20 cellular contexts compared by ENCODE assay signal in genomic region chr18:10499230-10499629, GRCh38. TPM values are rescaled to one million over a fixed set of nuclear protein-coding genes. Genes with fewer than 3 reads are reported as not detected.
DNase-seq lines count a peak whose midpoint lies in the region; ATAC-seq and TF ChIP-seq lines count a peak whose summit lies in the region.
"Had no signal": no experiment of that assay in that cellular context is flagged by ENCODE, and none has a peak within 500 bp of the region (broad histone marks: within the 10 kb centered on the region; RNA-seq: fewer than 3 reads in every experiment).

No MANE protein-coding gene starts in this region.

- no peaks in the 10 kb centered on the region for H3K9me3 Mint-ChIP-seq in CD8-positive, alpha-beta T cell
- H3K9me3 Mint-ChIP-seq in activated naive CD8-positive, alpha-beta T cell treated with anti-CD3 and anti-CD28 coated beads, Interleukin-2, amount 50 U/mL, for 24 hours, result peaks cover 4% of the 10 kb centered on the region

- H3K27me3 Mint-ChIP-seq in CD8-positive, alpha-beta T cell (ENCODE audit: low read depth), result peaks cover under 1% of the 10 kb centered on the region
- peaks cover 12% of the 10 kb centered on the region for H3K27me3 Mint-ChIP-seq in activated naive CD8-positive, alpha-beta T cell treated with anti-CD3 and anti-CD28 coated beads, Interleukin-2, amount 50 U/mL, for 24 hours

- intact Hi-C loops in CD8-positive, alpha-beta T cell (cut with DNase I, micrococcal nuclease), result no loop called here

- no peaks in the 10 kb centered on the region for H3K36me3 Mint-ChIP-seq in CD8-positive, alpha-beta T cell
- H3K36me3 Mint-ChIP-seq in activated naive CD8-positive, alpha-beta T cell treated with anti-CD3 and anti-CD28 coated beads, Interleukin-2, amount 50 U/mL, for 24 hours (ENCODE audit: low read depth), result no peaks in the 10 kb centered on the region
- H3K36me3 Mint-ChIP-seq: activated naive CD8-positive, alpha-beta T cell; WTC11 had no signal

- H3K27ac ChIP-seq in CD8-positive, alpha-beta T cell (ENCODE audit: low read depth, low read length), result no peak overlapping the region
- H3K27ac ChIP-seq: heart right ventricle, parathyroid adenoma, thoracic aorta had no signal

- H3K36me3 ChIP-seq in CD8-positive, alpha-beta T cell (ENCODE audit: insufficient read depth, low read length), result no peaks in the 10 kb centered on the region
- H3K36me3 ChIP-seq: heart right ventricle, thoracic aorta had no signal

- no peak overlapping the region for H3K4me3 Mint-ChIP-seq in CD8-positive, alpha-beta T cell
- H3K4me3 Mint-ChIP-seq in activated naive CD8-positive, alpha-beta T cell treated with anti-CD3 and anti-CD28 coated beads, Interleukin-2, amount 50 U/mL, for 24 hours, result no peak overlapping the region
- H3K4me3 Mint-ChIP-seq: activated naive CD8-positive, alpha-beta T cell; T-helper 1 cell treated with Interleukin-12 subunit alpha and Interleukin-12 subunit beta and Interleukin-4 antibody, amounts not matched to agents 30 μg/mL and 1 μg/mL, for 36 hours; WTC11 had no signal

- TF ChIP-seq POLR2A in NB4 (IDR thresholded peaks at IDR 0.05; ENCODE audit: extremely low read depth, insufficient read length), result no peak

- no peak overlapping the region for H3K27ac Mint-ChIP-seq in CD8-positive, alpha-beta T cell
- no peak overlapping the region for H3K27ac Mint-ChIP-seq in activated naive CD8-positive, alpha-beta T cell treated with anti-CD3 and anti-CD28 coated beads, Interleukin-2, amount 50 U/mL, for 24 hours
- H3K27ac Mint-ChIP-seq: activated naive CD8-positive, alpha-beta T cell; T-helper 1 cell treated with Interleukin-12 subunit alpha and Interleukin-12 subunit beta and Interleukin-4 antibody, amounts not matched to agents 30 μg/mL and 1 μg/mL, for 36 hours; WTC11 had no signal

- TF ChIP-seq CTCF in CD8-positive, alpha-beta T cell (IDR thresholded peaks at IDR 0.05), result no peak
- no peak for TF ChIP-seq CTCF in NB4 (IDR thresholded peaks at IDR 0.05; ENCODE audit: low read depth, low read length)

- DNase-seq in AML-193 (lab: John Stamatoyannopoulos, UW), result peak; percentile 72 to 85
- no peak for DNase-seq in CD8-positive, alpha-beta T cell
- peak; percentile 87 for DNase-seq in NB4 (ENCODE audit: low read depth)
- no peak for DNase-seq in activated naive CD8-positive, alpha-beta T cell treated with anti-CD3 and anti-CD28 coated beads, Interleukin-2, amount 50 U/mL, for 24 hours
- no peak for DNase-seq in NCI-H524 treated with DMSO at 0.1 percent for 48 hours (lab: John Stamatoyannopoulos, UW)
- no peak for DNase-seq in NCI-H774 (lab: John Stamatoyannopoulos, UW)
- DNase-seq in HT-29 (ENCODE audit: low spot score), result no peak
- no peak for DNase-seq in mesenteric fat pad (ENCODE audit: low spot score)
- DNase-seq: dermis blood vessel endothelial cell; heart right ventricle; NCI-H748 treated with DMSO at 0.1 percent for 48 hours; stimulated activated CD4-positive, alpha-beta T cell treated with anti-CD3 and anti-CD28 coated beads, Interleukin-4, amount 100 ng/mL, for 1 hour had no signal

- no peaks in the 10 kb centered on the region for H3K27me3 ChIP-seq in CD8-positive, alpha-beta T cell (ENCODE audit: insufficient read depth, low read length)
- H3K27me3 ChIP-seq: heart right ventricle had no signal

- no peaks in the 10 kb centered on the region for H3K4me1 ChIP-seq in CD8-positive, alpha-beta T cell (ENCODE audit: insufficient read depth, low read length)
- H3K4me1 ChIP-seq: heart right ventricle, parathyroid adenoma had no signal

- H3K9me3 ChIP-seq in CD8-positive, alpha-beta T cell (ENCODE audit: low read length), result no peaks in the 10 kb centered on the region
- H3K9me3 ChIP-seq: thoracic aorta had no signal

- CTCF ChIA-PET in CD8-positive, alpha-beta T cell (lab: Charles Lee), result no interaction called here

- POLR2A ChIA-PET in CD8-positive, alpha-beta T cell (lab: Charles Lee), result no interaction called here

- H3K4me3 ChIP-seq in CD8-positive, alpha-beta T cell (ENCODE audit: low read depth, low read length), result no peak overlapping the region
- no peak overlapping the region for H3K4me3 ChIP-seq in NB4 (ENCODE audit: low read depth, low read length)
- H3K4me3 ChIP-seq: heart right ventricle, K562, lung, thoracic aorta had no signal

- ATAC-seq in CD8-positive, alpha-beta T cell, result peak; percentile 52
- ATAC-seq in activated naive CD8-positive, alpha-beta T cell treated with anti-CD3 and anti-CD28 coated beads, Interleukin-2, amount 50 U/mL, for 24 hours, result peak; percentile 98
- ATAC-seq: heart right ventricle, K562, WTC11 had no signal

- peaks cover 8% of the 10 kb centered on the region for H3K4me1 Mint-ChIP-seq in CD8-positive, alpha-beta T cell (ENCODE audit: low read depth)
- peaks cover 11% of the 10 kb centered on the region for H3K4me1 Mint-ChIP-seq in activated naive CD8-positive, alpha-beta T cell treated with anti-CD3 and anti-CD28 coated beads, Interleukin-2, amount 50 U/mL, for 24 hours
- H3K4me1 Mint-ChIP-seq: WTC11 had no signal

RNA-seq across cellular contexts. Expression of gene NAPG, which starts 26.6 kb away (rescaled TPM):
- total RNA-seq in CD8-positive, alpha-beta T cell, result 10 to 100 TPM; 33.2 to 35.8 TPM
- 20.2 TPM in 2 replicates for total RNA-seq in HT-29 (2014; rRNA removed; shearing (Covaris generic))
- total RNA-seq in mesenteric fat pad, result 39.8 TPM

RNA-seq across cellular contexts. Expression of gene APCDD1, which starts 44.8 kb away (rescaled TPM):
- not detected for total RNA-seq in CD8-positive, alpha-beta T cell
- total RNA-seq in HT-29 (2014; rRNA removed; shearing (Covaris generic)), result not detected in 2 replicates
- total RNA-seq in mesenteric fat pad, result 232 TPM
- total RNA-seq: G401 had no signal

Comparison
In these comparisons a context has a peak if more than half of its experiments do, and no peak if none do; other contexts are left out.
1. DNase-seq: peak in AML-193 (2 of 2) and NB4 (single experiment); none in CD8-positive, alpha-beta T cell (0 of 7), activated naive CD8-positive, alpha-beta T cell treated with anti-CD3 and anti-CD28 coated beads, Interleukin-2, amount 50 U/mL, for 24 hours (single experiment), NCI-H524 treated with DMSO at 0.1 percent for 48 hours (single experiment), NCI-H774 (single experiment), HT-29 (single experiment) and mesenteric fat pad (single experiment).
2. RNA of gene APCDD1, which starts 44.8 kb away (total RNA-seq): 232 TPM in mesenteric fat pad (single experiment); not detected in CD8-positive, alpha-beta T cell and not detected in HT-29; every median in the first group is over 100 times any median in the second.